ENCODE assay signal across 13 cellular contexts in genomic region chr10:61957806-61958205, GRCh38.
"Had no signal": no experiment of that assay in that cellular context is flagged by ENCODE, and none has a peak within 500 bp of the region (broad histone marks: within the 10 kb centered on the region; RNA-seq: fewer than 3 reads in every experiment).

No MANE protein-coding gene starts in this region.

- H3K9ac ChIP-seq: SK-N-SH had no signal

- H3K9me3 Mint-ChIP-seq: activated naive CD8-positive, alpha-beta T cell treated with anti-CD3 and anti-CD28 coated beads, Interleukin-2, amount 10 ng/mL, durations not matched to agents 7 days and 5 days; activated T-helper 17 cell treated with anti-CD3 and anti-CD28 coated beads, Interleukin-2, amount 50 U/mL, for 72 hours; dendritic cell treated with granulocyte-macrophage colony-stimulating factor and Interleukin-4, amounts not matched to agents 40 ng/mL and 50 ng/mL, for 4 days; immature natural killer cell; natural killer cell treated with Interleukin-12 subunit alpha and Interleukin-12 subunit beta and Interleukin-15 and Interleukin-18, amount 100 ng/mL, for 72 hours had no signal

- H3K4me3 ChIP-seq: heart left ventricle had no signal

- H3K27ac Mint-ChIP-seq: activated naive CD8-positive, alpha-beta T cell treated with anti-CD3 and anti-CD28 coated beads, Interleukin-2, amount 10 ng/mL, durations not matched to agents 7 days and 5 days; dendritic cell treated with granulocyte-macrophage colony-stimulating factor and Interleukin-4, amounts not matched to agents 40 ng/mL and 50 ng/mL, for 4 days had no signal

- H3K27me3 Mint-ChIP-seq: activated naive CD8-positive, alpha-beta T cell treated with anti-CD3 and anti-CD28 coated beads, Interleukin-2, amount 10 ng/mL, durations not matched to agents 7 days and 5 days; activated T-helper 17 cell treated with anti-CD3 and anti-CD28 coated beads, Interleukin-2, amount 50 U/mL, for 72 hours; dendritic cell treated with granulocyte-macrophage colony-stimulating factor and Interleukin-4, amounts not matched to agents 40 ng/mL and 50 ng/mL, for 4 days; natural killer cell treated with Interleukin-12 subunit alpha and Interleukin-12 subunit beta and Interleukin-15 and Interleukin-18, amount 100 ng/mL, for 72 hours had no signal

- H3K4me2 ChIP-seq: SK-N-SH had no signal

- ATAC-seq: activated T-helper 17 cell treated with anti-CD3 and anti-CD28 coated beads, Interleukin-2, amount 50 U/mL, for 72 hours; heart left ventricle; natural killer cell treated with Interleukin-12 subunit alpha and Interleukin-12 subunit beta and Interleukin-15 and Interleukin-18, amount 100 ng/mL, for 72 hours had no signal

- H3K9me3 ChIP-seq: heart left ventricle, SK-N-SH had no signal

- DNase-seq: activated CD8-positive, alpha-beta memory T cell treated with anti-CD3 and anti-CD28 coated beads for 24 hours; activated naive CD8-positive, alpha-beta T cell treated with anti-CD3 and anti-CD28 coated beads, Interleukin-2, amount 10 ng/mL, durations not matched to agents 7 days and 5 days; anterior cingulate cortex; heart left ventricle; immature natural killer cell; mesendoderm; SK-N-SH; stimulated activated naive CD4-positive, alpha-beta T cell; trophoblast cell had no signal

- H3K27me3 ChIP-seq: heart left ventricle had no signal

- H3K27ac ChIP-seq: epithelial cell of prostate, heart left ventricle had no signal

- H3K4me3 Mint-ChIP-seq: activated naive CD8-positive, alpha-beta T cell treated with anti-CD3 and anti-CD28 coated beads, Interleukin-2, amount 10 ng/mL, durations not matched to agents 7 days and 5 days; dendritic cell treated with granulocyte-macrophage colony-stimulating factor and Interleukin-4, amounts not matched to agents 40 ng/mL and 50 ng/mL, for 4 days; immature natural killer cell; natural killer cell treated with Interleukin-12 subunit alpha and Interleukin-12 subunit beta and Interleukin-15 and Interleukin-18, amount 100 ng/mL, for 72 hours had no signal
